Comparison of ENCODE assay signal across 10 cellular contexts in the genomic region with DNA sequence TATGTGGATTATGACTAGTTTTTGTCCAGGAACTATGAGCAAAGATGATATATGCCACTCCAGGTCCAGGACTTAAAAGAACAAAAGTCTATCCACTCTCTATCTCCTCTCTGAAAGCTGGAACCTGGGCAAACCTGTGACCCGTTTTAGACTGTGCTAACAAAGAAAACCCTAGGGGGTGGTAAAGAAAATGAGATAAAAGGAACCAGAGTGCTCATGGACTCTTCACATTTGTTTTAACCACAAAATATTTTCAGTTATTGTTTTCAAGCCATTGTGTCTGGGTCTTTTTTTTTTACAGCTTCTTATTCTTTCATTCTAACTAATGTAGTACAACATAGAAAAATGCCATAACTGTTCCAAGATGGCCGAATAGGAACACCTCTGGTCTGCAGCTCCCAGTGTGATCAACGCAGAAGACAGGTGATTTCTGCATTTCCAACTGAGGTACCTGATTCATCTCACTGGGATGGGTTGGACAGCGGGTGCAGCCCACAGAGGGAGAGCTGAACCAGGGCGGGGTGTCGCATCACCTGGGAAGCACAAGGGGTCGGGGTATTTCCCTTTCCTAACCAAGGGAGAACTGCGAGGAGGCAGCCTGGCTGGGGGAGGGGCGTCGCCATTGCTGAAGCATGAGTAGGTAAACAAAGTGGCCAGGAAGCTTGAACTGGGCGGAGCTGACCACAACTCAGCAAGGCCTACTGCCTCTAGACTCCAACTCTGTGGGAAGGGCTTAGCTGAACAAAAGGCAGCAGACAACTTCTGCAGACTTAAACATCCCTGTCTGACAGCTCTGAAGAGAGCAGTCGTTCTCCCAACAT. TPM values are rescaled to one million over a fixed set of nuclear protein-coding genes. Genes with fewer than 3 reads are reported as not detected.
DNase-seq lines count a peak whose midpoint lies in the region; ATAC-seq and TF ChIP-seq lines count a peak whose summit lies in the region.
"Had no signal": no experiment of that assay in that cellular context is flagged by ENCODE, and none has a peak within 500 bp of the region (broad histone marks: within the 10 kb centered on the region; RNA-seq: fewer than 3 reads in every experiment).

No MANE protein-coding gene starts in this region.

- in situ Hi-C loops in GM23248 (cut with MboI), result no loop called here

- H3K4me1 ChIP-seq in cardiac muscle cell (ENCODE audit: low read depth) (no peaks in the 10 kb centered on the region), upper lobe of left lung (peaks cover 0 to 6% (median 0%) of the 10 kb centered on the region in 4 donors), GM23248 (ENCODE audit: insufficient read depth) (no peaks in the 10 kb centered on the region)

- no peaks in the 10 kb centered on the region for H3K27me3 ChIP-seq in cardiac muscle cell
- H3K27me3 ChIP-seq in upper lobe of left lung, result no peaks in the 10 kb centered on the region
- H3K27me3 ChIP-seq in GM23248 (replicated peaks; ENCODE audit: insufficient read depth), result no peaks in the 10 kb centered on the region

- peaks cover 55% of the 10 kb centered on the region for H3K79me2 ChIP-seq in GM23248 (ENCODE audit: insufficient read depth)

- no peak for ATAC-seq in upper lobe of left lung (ENCODE audit: low FRiP score in 2 of 2)

- WGBS in upper lobe of left lung, 2 donors, result 54 to 86% methylated on average over 5 to 12 of the region's 12 CpGs
- 86 to 87% methylated on average over 7 to 12 of the region's 12 CpGs for WGBS in GM23248 (ENCODE audit: low coverage in 1 of 2, low lambda C conversion rate in 2 of 2, missing lambda C conversion rate in 2 of 2), 2 experiments

- H3K36me3 ChIP-seq in cardiac muscle cell, result no peaks in the 10 kb centered on the region
- no peaks in the 10 kb centered on the region for H3K36me3 ChIP-seq in upper lobe of left lung
- H3K36me3 ChIP-seq in GM23248 (ENCODE audit: low read depth), result no peaks in the 10 kb centered on the region

- H3F3A ChIP-seq in GM23248 (ENCODE audit: insufficient read depth), result no peaks in the 10 kb centered on the region

- no peak for TF ChIP-seq POLR2A in upper lobe of left lung (IDR thresholded peaks at IDR 0.05)

- DNase-seq in cardiac muscle cell (ENCODE audit: low read depth in 1 of 2, low spot score in 1 of 2), result peak in 1 of 2 donors; percentile 19
- DNase-seq in cardiac septum (ENCODE audit: low spot score), result no peak
- DNase-seq in NCI-H748 (lab: John Stamatoyannopoulos, UW; ENCODE audit: unreplicated experiment), result peak; percentile 94
- DNase-seq in epithelial cell of esophagus (ENCODE audit: low read depth), result peak; percentile 51
- DNase-seq in upper lobe of left lung, result peak; percentile 14 to 57
- DNase-seq in caudate nucleus (lab: John Stamatoyannopoulos, UW), result no peak
- no peak for DNase-seq in SKM-1 (lab: John Stamatoyannopoulos, UW; ENCODE audit: unreplicated experiment)
- DNase-seq in GM23248, result no peak
- DNase-seq: dermis blood vessel endothelial cell, NCI-H524 treated with DMSO at 0.1 percent for 48 hours had no signal

- TF ChIP-seq CTCF in cardiac muscle cell (IDR thresholded peaks at IDR 0.05; ENCODE audit: low read depth, low read length), result no peak
- TF ChIP-seq CTCF in epithelial cell of esophagus (IDR thresholded peaks at IDR 0.05; ENCODE audit: insufficient read depth, low read depth, low read length, missing control alignments), result no peak
- no peak for TF ChIP-seq CTCF in upper lobe of left lung (IDR thresholded peaks at IDR 0.05)

- H3K27ac ChIP-seq in cardiac muscle cell (peak overlapping the region; percentile 15), upper lobe of left lung (no peak overlapping the region), caudate nucleus (ENCODE audit: low read depth, low read length) (no peak overlapping the region), GM23248 (no peak overlapping the region)

- H4K20me1 ChIP-seq in GM23248 (ENCODE audit: insufficient read depth), result no peaks in the 10 kb centered on the region; the same call in 1 of the 2 replicates

- H3K4me3 ChIP-seq in cardiac muscle cell (no peak overlapping the region), epithelial cell of esophagus (ENCODE audit: low read length) (no peak overlapping the region), upper lobe of left lung (no peak overlapping the region), GM23248 (no peak overlapping the region)

- no peak for TF ChIP-seq EP300 in upper lobe of left lung (IDR thresholded peaks at IDR 0.05)

- H2AFZ ChIP-seq in GM23248, result no peak overlapping the region

- no peak overlapping the region for H3K9ac ChIP-seq in GM23248

- H3K9me2 ChIP-seq in GM23248 (ENCODE audit: insufficient read depth), result no peaks in the 10 kb centered on the region

- peaks cover 2% of the 10 kb centered on the region for H3K9me3 ChIP-seq in cardiac muscle cell (ENCODE audit: low read depth)
- H3K9me3 ChIP-seq in upper lobe of left lung, result no peaks in the 10 kb centered on the region
- no peaks in the 10 kb centered on the region for H3K9me3 ChIP-seq in GM23248 (ENCODE audit: low read depth)

- H3K4me2 ChIP-seq in GM23248 (ENCODE audit: unreplicated experiment), result no peak overlapping the region

- intact Hi-C loops in cardiac septum (cut with DNase I), result no loop called here

RNA-seq across cellular contexts. Expression of a gene that starts 45.1 kb away (rescaled TPM):
- total RNA-seq in cardiac muscle cell (5.5 and 8.7 TPM in 2 replicates), cardiac septum (11.2 TPM), upper lobe of left lung (10 to 100 TPM; 14.7 to 28.6 (median 20.6) TPM)
- polyA plus RNA-seq in cardiac muscle cell (12.4 and 13.9 TPM in 2 replicates), GM23248 (2016; fragmentation: Nextera tagmentation; extraction: Ambion mirVana) (13.4 and 15.2 TPM in 2 replicates)
- total RNA-seq in GM23248 (2014; rRNA removed; shearing (Covaris generic)), result 19.8 and 22.5 TPM in 2 replicates

Comparison
In these comparisons a context has a peak if more than half of its experiments do, and no peak if none do; other contexts are left out.
1. DNase-seq: peak in NCI-H748 (single experiment), epithelial cell of esophagus (single experiment) and upper lobe of left lung (2 of 2); none in cardiac septum (single experiment), caudate nucleus (0 of 61), SKM-1 (single experiment) and GM23248 (single experiment).